17 cellular contexts compared by ENCODE assay signal in genomic region chr15:63893866-63894661, GRCh38.
DNase-seq lines count a peak whose midpoint lies in the region; ATAC-seq and TF ChIP-seq lines count a peak whose summit lies in the region.
"Had no signal": no experiment of that assay in that cellular context is flagged by ENCODE, and none has a peak within 500 bp of the region (broad histone marks: within the 10 kb centered on the region; RNA-seq: fewer than 3 reads in every experiment).

No MANE protein-coding gene starts in this region.

- no peaks in the 10 kb centered on the region for H3K27me3 ChIP-seq in BLaER1 treated with 17β-estradiol and CSF1 and Interleukin-3, amounts not matched to agents 10 nM and 100 nM
- no peaks in the 10 kb centered on the region for H3K27me3 ChIP-seq in right cardiac atrium (ENCODE audit: control insufficient read depth, insufficient read depth)
- H3K27me3 ChIP-seq: neural progenitor cell had no signal

- H3K4me3 Mint-ChIP-seq in Calu3 (ENCODE audit: low read depth, unreplicated experiment) = no peak overlapping the region
- peak overlapping the region; percentile 33 to 40 for H3K4me3 Mint-ChIP-seq in effector memory CD8-positive, alpha-beta T cell
- peak overlapping the region; percentile 22 for H3K4me3 Mint-ChIP-seq in natural killer cell treated with Interleukin-12 subunit alpha and Interleukin-12 subunit beta and Interleukin-15 and Interleukin-18, amount 100 ng/mL, for 72 hours
- H3K4me3 Mint-ChIP-seq: neural progenitor cell had no signal

- no peak for ATAC-seq in effector memory CD8-positive, alpha-beta T cell (replicated peaks)
- no peak for ATAC-seq in natural killer cell treated with Interleukin-12 subunit alpha and Interleukin-12 subunit beta and Interleukin-15 and Interleukin-18, amount 100 ng/mL, for 72 hours
- ATAC-seq in right cardiac atrium (no peak), HG02852 (IDR thresholded peaks at IDR 0.05; ENCODE audit: unreplicated experiment) (no peak), GM19328 (IDR thresholded peaks at IDR 0.05; ENCODE audit: unreplicated experiment) (no peak)

- BruUV-seq in Calu3 (replicated peaks; lab: Mats Ljungman, UMichigan) = no TSS peak

- H3K4me1 ChIP-seq in BLaER1 treated with 17β-estradiol and CSF1 and Interleukin-3, amounts not matched to agents 10 nM and 100 nM = peaks cover 71 to 86% (median 79%) of the 10 kb centered on the region in 10 experiments
- peaks cover 13% of the 10 kb centered on the region for H3K4me1 ChIP-seq in right cardiac atrium (ENCODE audit: control insufficient read depth, insufficient read depth, low read length)
- H3K4me1 ChIP-seq: neural progenitor cell had no signal

- H3K27me3 Mint-ChIP-seq in Calu3 (ENCODE audit: unreplicated experiment) = no peaks in the 10 kb centered on the region
- no peaks in the 10 kb centered on the region for H3K27me3 Mint-ChIP-seq in effector memory CD8-positive, alpha-beta T cell
- H3K27me3 Mint-ChIP-seq in natural killer cell treated with Interleukin-12 subunit alpha and Interleukin-12 subunit beta and Interleukin-15 and Interleukin-18, amount 100 ng/mL, for 72 hours = peaks cover 0 to 4% of the 10 kb centered on the region in 2 donors
- H3K27me3 Mint-ChIP-seq: activated naive CD8-positive, alpha-beta T cell had no signal

- H3K9ac ChIP-seq in BLaER1 treated with 17β-estradiol and CSF1 and Interleukin-3, amounts not matched to agents 10 nM and 100 nM = peak overlapping the region in 7 of 11 experiments; percentile 4 to 50 (median 29); a peak in 11 of 22 replicates
- H3K9ac ChIP-seq: neural progenitor cell had no signal

- peaks cover 5% of the 10 kb centered on the region for H3K36me3 Mint-ChIP-seq in Calu3 (ENCODE audit: insufficient read depth, unreplicated experiment)
- H3K36me3 Mint-ChIP-seq in effector memory CD8-positive, alpha-beta T cell (ENCODE audit: insufficient read depth) = peaks cover 5% of the 10 kb centered on the region
- no peaks in the 10 kb centered on the region for H3K36me3 Mint-ChIP-seq in natural killer cell treated with Interleukin-12 subunit alpha and Interleukin-12 subunit beta and Interleukin-15 and Interleukin-18, amount 100 ng/mL, for 72 hours
- H3K36me3 Mint-ChIP-seq: activated naive CD8-positive, alpha-beta T cell; neural progenitor cell had no signal

- H3K36me3 ChIP-seq in BLaER1 treated with 17β-estradiol and CSF1 and Interleukin-3, amounts not matched to agents 10 nM and 100 nM = no peaks in the 10 kb centered on the region
- H3K36me3 ChIP-seq: neural progenitor cell, WERI-Rb-1 had no signal

- no peaks in the 10 kb centered on the region for H3K9me3 Mint-ChIP-seq in Calu3 (ENCODE audit: low read depth, unreplicated experiment)
- H3K9me3 Mint-ChIP-seq in effector memory CD8-positive, alpha-beta T cell = no peaks in the 10 kb centered on the region
- H3K9me3 Mint-ChIP-seq in natural killer cell treated with Interleukin-12 subunit alpha and Interleukin-12 subunit beta and Interleukin-15 and Interleukin-18, amount 100 ng/mL, for 72 hours = no peaks in the 10 kb centered on the region
- H3K9me3 Mint-ChIP-seq: activated T-helper 1 cell treated with anti-CD3 and anti-CD28 coated beads, Interleukin-12 subunit alpha, Interleukin-12 subunit beta, Interleukin-2, Interleukin-4 antibody, amounts not matched to agents 30 ng/mL and 10 ng/mL and 1 ng/mL, durations not matched to agents 14 hours and 24 hours and 36 hours; neural progenitor cell had no signal

- peak overlapping the region in 9 of 11 experiments; percentile 49 to 77 (median 72); a peak in 19 of 22 replicates for H3K27ac ChIP-seq in BLaER1 treated with 17β-estradiol and CSF1 and Interleukin-3, amounts not matched to agents 10 nM and 100 nM
- no peak overlapping the region for H3K27ac ChIP-seq in right cardiac atrium (ENCODE audit: low read length)
- H3K27ac ChIP-seq: coronary artery, neural progenitor cell, WERI-Rb-1 had no signal

- TF ChIP-seq CTCF in Calu3 (IDR thresholded peaks at IDR 0.05; ENCODE audit: unreplicated experiment) = no peak

- CTCF ChIA-PET in Calu3 (lab: Charles Lee) = interaction anchor here (0.7 to 1.5 kb wide), 3 partner anchors 10 to 153 kb away, joined by 3 read pairs; partner anchors contain the start of gene DAPK2

- H3K9me3 ChIP-seq in BLaER1 treated with 17β-estradiol and CSF1 and Interleukin-3, amounts not matched to agents 10 nM and 100 nM (replicated peaks in 1 of 11) = peaks cover 0 to 12% (median 0%) of the 10 kb centered on the region in 11 experiments; a peak in 7 of 22 replicates
- no peaks in the 10 kb centered on the region for H3K9me3 ChIP-seq in right cardiac atrium (ENCODE audit: control insufficient read depth, low read length)

- peaks cover 0 to 13% (median 0%) of the 10 kb centered on the region in 11 experiments; a peak in 4 of 22 replicates for H4K20me1 ChIP-seq in BLaER1 treated with 17β-estradiol and CSF1 and Interleukin-3, amounts not matched to agents 10 nM and 100 nM

- intact Hi-C loops in Calu3 (cut with micrococcal nuclease; ENCODE audit: unreplicated experiment) = loop anchor here (5.0 kb wide), 2 partner anchors 67 to 282 kb away; no protein-coding TSS in a partner anchor
- intact Hi-C loops in right cardiac atrium (cut with DNase I) = loop anchor here (5.0 to 10.0 kb wide), 3 partner anchors 69 to 142 kb away; no protein-coding TSS in a partner anchor

- 88% methylated on average over 12 of the region's 12 CpGs for WGBS in right cardiac atrium

- DNase-seq in Calu3 (peak; percentile 12), right cardiac atrium (no peak)
- DNase-seq in effector memory CD8-positive, alpha-beta T cell = no peak
- no peak for DNase-seq in natural killer cell treated with Interleukin-12 subunit alpha and Interleukin-12 subunit beta and Interleukin-15 and Interleukin-18, amount 100 ng/mL, for 72 hours (ENCODE audit: low spot score)
- DNase-seq: GOT3, hippocampal formation, NCI-H1436, NCI-H69, SIG-M5, WERI-Rb-1 had no signal

- 0 out of 20 replicates have a peak overlapping the region, but pooled peaks of 4 of the 10 experiments have one; percentile 5 to 18 (median 10) for H3K4me3 ChIP-seq in BLaER1 treated with 17β-estradiol and CSF1 and Interleukin-3, amounts not matched to agents 10 nM and 100 nM
- no peak overlapping the region for H3K4me3 ChIP-seq in right cardiac atrium (ENCODE audit: low read length)
- H3K4me3 ChIP-seq: coronary artery, neural progenitor cell had no signal

- no peak overlapping the region for H3K27ac Mint-ChIP-seq in Calu3 (ENCODE audit: unreplicated experiment)
- H3K27ac Mint-ChIP-seq in effector memory CD8-positive, alpha-beta T cell = peak overlapping the region; percentile 92 to 94
- no peak overlapping the region for H3K27ac Mint-ChIP-seq in natural killer cell treated with Interleukin-12 subunit alpha and Interleukin-12 subunit beta and Interleukin-15 and Interleukin-18, amount 100 ng/mL, for 72 hours
- H3K27ac Mint-ChIP-seq: activated naive CD8-positive, alpha-beta T cell had no signal

- H3K4me1 Mint-ChIP-seq in Calu3 (ENCODE audit: low read depth, unreplicated experiment) = peaks cover 21% of the 10 kb centered on the region
- H3K4me1 Mint-ChIP-seq in effector memory CD8-positive, alpha-beta T cell (ENCODE audit: low read depth in 2 of 2) = peaks cover 67 to 68% of the 10 kb centered on the region in 2 donors
- H3K4me1 Mint-ChIP-seq in natural killer cell treated with Interleukin-12 subunit alpha and Interleukin-12 subunit beta and Interleukin-15 and Interleukin-18, amount 100 ng/mL, for 72 hours (ENCODE audit: low read depth in 2 of 2) = peaks cover 68 to 72% of the 10 kb centered on the region in 2 donors

- peak overlapping the region; percentile 73 to 97 (median 89) for H3K4me2 ChIP-seq in BLaER1 treated with 17β-estradiol and CSF1 and Interleukin-3, amounts not matched to agents 10 nM and 100 nM
- H3K4me2 ChIP-seq: neural progenitor cell had no signal

Comparison
In these comparisons a context has a peak if more than half of its experiments do, and no peak if none do; other contexts are left out.
1. H3K27ac Mint-ChIP-seq: peak in effector memory CD8-positive, alpha-beta T cell (2 of 2); none in Calu3 (single experiment) and natural killer cell treated with Interleukin-12 subunit alpha and Interleukin-12 subunit beta and Interleukin-15 and Interleukin-18, amount 100 ng/mL, for 72 hours (0 of 2).